11 cellular contexts compared by ENCODE assay signal in genomic region chr12:22477166-22477893, GRCh38.
DNase-seq lines count a peak whose midpoint lies in the region; ATAC-seq and TF ChIP-seq lines count a peak whose summit lies in the region.
"Had no signal": no experiment of that assay in that cellular context is flagged by ENCODE, and none has a peak within 500 bp of the region (broad histone marks: within the 10 kb centered on the region; RNA-seq: fewer than 3 reads in every experiment).

No MANE protein-coding gene starts in this region.

- H3K4me3 ChIP-seq in cardiac fibroblast (replicated peaks in 1 of 2; ENCODE audit: low read depth in 2 of 2, low read length in 2 of 2) = no peak overlapping the region
- H3K4me3 ChIP-seq: coronary artery had no signal

- ATAC-seq in HG03432 (IDR thresholded peaks at IDR 0.05; ENCODE audit: unreplicated experiment) = no peak

- DNase-seq in EH (ENCODE audit: low read depth) (peak; percentile 86), LHCN-M2 (ENCODE audit: low read depth) (peak; percentile 84), cardiac fibroblast (ENCODE audit: low read depth in 2 of 2) (peak; percentile 91 to 96), non-pigmented ciliary epithelial cell (ENCODE audit: low read depth) (peak; percentile 75), COR-L47 (lab: John Stamatoyannopoulos, UW) (no peak), NCI-H2171 (lab: John Stamatoyannopoulos, UW) (no peak)
- DNase-seq: hypothalamus, NCI-H2081, T1000 had no signal

- TF ChIP-seq CTCF in cardiac fibroblast (IDR thresholded peaks at IDR 0.05; ENCODE audit: low read depth, low read length) = no peak

Comparison
In these comparisons a context has a peak if more than half of its experiments do, and no peak if none do; other contexts are left out.
1. DNase-seq: peak in EH (single experiment), LHCN-M2 (single experiment), cardiac fibroblast (2 of 2) and non-pigmented ciliary epithelial cell (single experiment); none in COR-L47 (single experiment) and NCI-H2171 (single experiment).